In the genomic region with DNA sequence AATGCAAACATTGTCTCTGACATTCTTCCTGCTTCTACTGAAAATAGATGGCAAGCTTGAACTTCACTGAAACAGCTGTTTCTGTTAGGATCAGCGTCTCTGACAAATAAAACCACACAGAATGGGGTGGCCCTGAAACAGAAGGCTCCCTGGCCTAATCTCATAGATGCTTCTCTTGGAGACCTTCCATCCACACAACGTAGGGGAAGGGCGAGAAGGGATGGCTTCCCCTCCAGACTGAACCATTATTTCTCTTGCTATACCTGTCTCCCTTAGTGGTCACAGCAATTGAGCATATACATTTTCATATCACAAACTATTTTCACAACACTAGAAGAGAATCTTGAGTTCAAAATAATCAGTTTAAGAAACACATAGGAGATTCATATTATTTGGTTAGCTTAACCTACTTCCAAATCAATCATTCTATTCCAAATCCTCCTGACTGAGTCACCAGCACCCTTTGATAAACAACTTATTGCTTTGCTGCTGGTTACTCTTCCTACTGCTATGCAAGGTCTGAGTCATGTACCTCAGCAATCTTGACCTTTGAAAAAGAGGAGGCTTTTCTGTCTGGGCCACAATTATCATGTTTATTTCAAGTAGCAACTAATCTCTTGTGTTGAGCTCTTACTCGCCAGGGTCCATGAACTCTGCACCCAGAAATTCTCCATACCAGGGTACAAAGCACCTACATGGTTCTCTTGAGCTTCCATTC, we compare ENCODE assay signal across 8 cellular contexts. TPM values are rescaled to one million over a fixed set of nuclear protein-coding genes. Genes with fewer than 3 reads are reported as not detected.
A peak's percentile ranks its signal among the peaks of the same experiment; 100 is the strongest.
DNase-seq lines count a peak whose midpoint lies in the region; ATAC-seq and TF ChIP-seq lines count a peak whose summit lies in the region.

No MANE protein-coding gene starts in this region.

- H3K79me2 ChIP-seq in GM23338 (replicated peaks; ENCODE audit: insufficient read depth) (peaks cover 4% of the 10 kb centered on the region; the same call in 1 of the 2 replicates), H9 (ENCODE audit: insufficient read depth, low read length) (no peaks in the 10 kb centered on the region)

- H3K9me3 Mint-ChIP-seq in activated CD4-positive, alpha-beta T cell treated with anti-CD3 and anti-CD28 coated beads, Interleukin-2, amount 10 ng/mL, durations not matched to agents 24 days and 14 days = peaks cover 4% of the 10 kb centered on the region
- no peaks in the 10 kb centered on the region for H3K9me3 Mint-ChIP-seq in GM23338
- no peaks in the 10 kb centered on the region for H3K9me3 Mint-ChIP-seq in H9

- H2AK5ac ChIP-seq in H9 (ENCODE audit: insufficient read length, low read length) = no peak overlapping the region

- no peak overlapping the region for H3K14ac ChIP-seq in H9 (ENCODE audit: insufficient read depth, low read length)

- no peak overlapping the region for H2BK15ac ChIP-seq in H9 (ENCODE audit: low read depth, low read length)

- H3K18ac ChIP-seq in H9 (ENCODE audit: insufficient read length, low read depth, low read length) = no peak overlapping the region

- H4K5ac ChIP-seq in H9 (ENCODE audit: insufficient read length, low read depth, low read length) = no peak overlapping the region

- H3K27me3 ChIP-seq in ascending aorta = no peaks in the 10 kb centered on the region
- H3K27me3 ChIP-seq in kidney epithelial cell (ENCODE audit: control insufficient read depth, insufficient read depth, low read length) = no peaks in the 10 kb centered on the region
- no peaks in the 10 kb centered on the region for H3K27me3 ChIP-seq in transverse colon
- no peaks in the 10 kb centered on the region for H3K27me3 ChIP-seq in GM23338 (ENCODE audit: insufficient read depth)
- H3K27me3 ChIP-seq in H9 (ENCODE audit: insufficient read depth, low read length) = no peaks in the 10 kb centered on the region

- H3K4me3 Mint-ChIP-seq in activated CD4-positive, alpha-beta T cell treated with anti-CD3 and anti-CD28 coated beads, Interleukin-2, amount 10 ng/mL, durations not matched to agents 24 days and 14 days = peak overlapping the region; percentile 44
- no peak overlapping the region for H3K4me3 Mint-ChIP-seq in GM23338
- no peak overlapping the region for H3K4me3 Mint-ChIP-seq in H9

- H3K4me2 ChIP-seq in GM23338 = no peak overlapping the region
- H3K4me2 ChIP-seq in H9 (ENCODE audit: insufficient read depth, insufficient read length, low read length) = no peak overlapping the region

- TF ChIP-seq CTCF in ascending aorta (IDR thresholded peaks at IDR 0.05) (no peak), kidney epithelial cell (IDR thresholded peaks at IDR 0.05; ENCODE audit: insufficient read depth, low read length, poor library complexity, severe bottlenecking) (no peak), transverse colon (IDR thresholded peaks at IDR 0.05) (no peak), GM23338 (conservative IDR thresholded peaks at IDR 0.05; ENCODE audit: low read depth in 2 of 2) (no peak), H9 (conservative IDR thresholded peaks at IDR 0.05) (no peak)

- H3K4me1 ChIP-seq in ascending aorta (peaks cover 4 to 10% of the 10 kb centered on the region in 2 donors), transverse colon (peaks cover 16 to 55% (median 32%) of the 10 kb centered on the region in 4 donors), GM23338 (ENCODE audit: insufficient read depth) (no peaks in the 10 kb centered on the region), H9 (ENCODE audit: insufficient read depth, low read length) (no peaks in the 10 kb centered on the region)

- H3K79me1 ChIP-seq in H9 (ENCODE audit: insufficient read depth, low read depth, low read length, poor library complexity, severe bottlenecking) = no peaks in the 10 kb centered on the region

- no peak overlapping the region for H2BK12ac ChIP-seq in H9 (ENCODE audit: insufficient read length, low read depth, low read length)

- H4K20me1 ChIP-seq in GM23338 (replicated peaks; ENCODE audit: insufficient read depth) (no peaks in the 10 kb centered on the region), H9 (ENCODE audit: control insufficient read depth, insufficient read depth, insufficient read length) (no peaks in the 10 kb centered on the region)

- DNase-seq in activated CD4-positive, alpha-beta T cell treated with anti-CD3 and anti-CD28 coated beads, Interleukin-2, amount 10 ng/mL, durations not matched to agents 24 days and 14 days = no peak
- DNase-seq in activated CD4-positive, alpha-beta T cell treated with anti-CD3 and anti-CD28 coated beads, Interleukin-2, amount 50 U/mL, for 48 hours = no peak
- DNase-seq in ascending aorta (ENCODE audit: low spot score in 2 of 2) (no peak), kidney epithelial cell (ENCODE audit: low read depth) (peak; percentile 71), transverse colon (no peak), GM23338 (ENCODE audit: low spot score) (no peak), H9 (no peak)

- H3K4me1 Mint-ChIP-seq in activated CD4-positive, alpha-beta T cell treated with anti-CD3 and anti-CD28 coated beads, Interleukin-2, amount 10 ng/mL, durations not matched to agents 24 days and 14 days = peaks cover 55% of the 10 kb centered on the region
- H3K4me1 Mint-ChIP-seq in GM23338 = peaks cover 20% of the 10 kb centered on the region; the same call in 2 of the 3 replicates
- peaks cover 16% of the 10 kb centered on the region in 2 experiments for H3K4me1 Mint-ChIP-seq in H9

- H3K56ac ChIP-seq in H9 (ENCODE audit: insufficient read length, low read depth, low read length) = no peak overlapping the region

- 17 to 47% methylated on average over 2 to 4 of the region's 4 CpGs for WGBS in transverse colon (ENCODE audit: low coverage in 1 of 2), 2 donors
- WGBS in H9 (ENCODE audit: extremely low coverage, insufficient read length, low lambda C conversion rate) = no CpG with 5 or more reads among the region's 4 CpGs

- H3K4ac ChIP-seq in H9 (ENCODE audit: low read depth, low read length) = no peak overlapping the region

- no peak overlapping the region for H4K8ac ChIP-seq in H9 (replicated peaks; ENCODE audit: insufficient read length, low read depth, low read length)

- H3K9me3 ChIP-seq in ascending aorta (no peaks in the 10 kb centered on the region), transverse colon (no peaks in the 10 kb centered on the region), H9 (ENCODE audit: control insufficient read depth, low read depth, low read length) (no peaks in the 10 kb centered on the region)

- H2BK120ac ChIP-seq in H9 (ENCODE audit: low read depth, low read length, poor library complexity, severe bottlenecking) = no peak overlapping the region

- H3K9me2 ChIP-seq in GM23338 (ENCODE audit: insufficient read depth) = no peaks in the 10 kb centered on the region

- intact Hi-C loops in activated CD4-positive, alpha-beta T cell treated with anti-CD3 and anti-CD28 coated beads, Interleukin-2, amount 10 ng/mL, durations not matched to agents 24 days and 14 days (cut with micrococcal nuclease) = loop anchor here (1.0 kb wide), 1 partner anchor 13 kb away; no protein-coding TSS in a partner anchor
- intact Hi-C loops in ascending aorta (cut with DNase I) (no loop called here), transverse colon (cut with DNase I; ENCODE audit: low total_unique reads) (no loop called here)

- TF ChIP-seq POLR2A in transverse colon (IDR thresholded peaks at IDR 0.05) = no peak

- H3K27ac ChIP-seq in ascending aorta = peak overlapping the region; percentile 60 to 71
- peak overlapping the region; percentile 47 to 71 (median 64) for H3K27ac ChIP-seq in transverse colon
- H3K27ac ChIP-seq in GM23338 (ENCODE audit: low read depth) = no peak overlapping the region
- no peak overlapping the region for H3K27ac ChIP-seq in H9 (ENCODE audit: insufficient read length, low read depth, low read length)

- H3K27ac Mint-ChIP-seq in activated CD4-positive, alpha-beta T cell treated with anti-CD3 and anti-CD28 coated beads, Interleukin-2, amount 10 ng/mL, durations not matched to agents 24 days and 14 days = peak overlapping the region; percentile 95
- no peak overlapping the region for H3K27ac Mint-ChIP-seq in GM23338
- H3K27ac Mint-ChIP-seq in H9 = peak overlapping the region in 1 of 3 experiments; percentile 55; a peak in 1 of 7 replicates

- no peak overlapping the region for H3K23ac ChIP-seq in H9 (ENCODE audit: insufficient read length, low read depth, low read length)

- no peak for TF ChIP-seq EP300 in transverse colon (IDR thresholded peaks at IDR 0.05; ENCODE audit: low read depth)

- no peak overlapping the region for H2BK5ac ChIP-seq in H9 (ENCODE audit: insufficient read length, low read length)

- ATAC-seq in GM21786 (IDR thresholded peaks at IDR 0.05; ENCODE audit: unreplicated experiment) (no peak), GM23338 (no peak)

- in situ Hi-C loops in transverse colon (cut with MboI; ENCODE audit: low pct_ligation_motif_present in 1 of 4, low pct_unique_long_range_greater_than_20kb in 1 of 4, low sequenced_read_pairs in 3 of 4) = no loop called here

- no peaks in the 10 kb centered on the region for H3K23me2 ChIP-seq in H9 (ENCODE audit: insufficient read length, low read depth, low read length, poor library complexity, severe bottlenecking)

- no peak overlapping the region for H3T11ph ChIP-seq in H9 (ENCODE audit: low read length)

- H2BK20ac ChIP-seq in H9 (ENCODE audit: low read depth, low read length, poor library complexity, severe bottlenecking) = no peak overlapping the region

- no peak overlapping the region for H4K91ac ChIP-seq in H9 (ENCODE audit: insufficient read length, low read depth, low read length)

- H3K36me3 ChIP-seq in ascending aorta (no peaks in the 10 kb centered on the region), kidney epithelial cell (ENCODE audit: control insufficient read depth, insufficient read depth, low read length) (no peaks in the 10 kb centered on the region), transverse colon (no peaks in the 10 kb centered on the region), GM23338 (ENCODE audit: insufficient read depth) (no peaks in the 10 kb centered on the region)

- no peaks in the 10 kb centered on the region for H3F3A ChIP-seq in GM23338 (replicated peaks; ENCODE audit: low read depth)

- no peak overlapping the region for H2AFZ ChIP-seq in GM23338
- H2AFZ ChIP-seq in H9 (ENCODE audit: low read length) = no peak overlapping the region

- H3K36me3 Mint-ChIP-seq in activated CD4-positive, alpha-beta T cell treated with anti-CD3 and anti-CD28 coated beads, Interleukin-2, amount 10 ng/mL, durations not matched to agents 24 days and 14 days (ENCODE audit: low read depth) = peaks cover 72% of the 10 kb centered on the region
- H3K36me3 Mint-ChIP-seq in GM23338 (ENCODE audit: low read depth) (peaks cover 13% of the 10 kb centered on the region; the same call in 2 of the 3 replicates), H9 (ENCODE audit: insufficient read depth in 1 of 3, low read depth in 3 of 3) (peaks cover 10 to 16% (median 11%) of the 10 kb centered on the region in 3 experiments; a peak in 6 of 7 replicates)

- H3K27me3 Mint-ChIP-seq in activated CD4-positive, alpha-beta T cell treated with anti-CD3 and anti-CD28 coated beads, Interleukin-2, amount 10 ng/mL, durations not matched to agents 24 days and 14 days = no peaks in the 10 kb centered on the region
- peaks cover 3% of the 10 kb centered on the region for H3K27me3 Mint-ChIP-seq in GM23338 (ENCODE audit: insufficient read depth, low read depth, poor library complexity)
- no peaks in the 10 kb centered on the region for H3K27me3 Mint-ChIP-seq in H9 (ENCODE audit: low read depth)

- H3K4me3 ChIP-seq in ascending aorta (no peak overlapping the region), kidney epithelial cell (ENCODE audit: low read depth, low read length) (no peak overlapping the region), transverse colon (no peak overlapping the region), GM23338 (no peak overlapping the region)

- H3K9ac ChIP-seq in H9 (ENCODE audit: extremely low read depth, insufficient read length, low read length) = no peak overlapping the region

RNA-seq across cellular contexts. Expression of gene CBLB, which starts 45.5 kb away (rescaled TPM):
- 177 and 183 TPM in 2 replicates for total RNA-seq in activated CD4-positive, alpha-beta T cell treated with anti-CD3 and anti-CD28 coated beads, Interleukin-2, amount 10 ng/mL, durations not matched to agents 24 days and 14 days
- 30.0 TPM for total RNA-seq in ascending aorta
- 15.1 and 27.2 TPM in 2 replicates for total RNA-seq in kidney epithelial cell
- 10 to 100 TPM; 25.1 to 76.2 (median 63.6) TPM for total RNA-seq in transverse colon
- total RNA-seq in GM23338 (2014; rRNA removed; shearing (Covaris generic)) = 41.9 and 47.7 TPM in 2 replicates
- polyA plus RNA-seq in GM23338 (2016; fragmentation: Nextera tagmentation; extraction: Ambion mirVana) = 20.5 TPM in 2 replicates
- 22.4 and 25.7 TPM in 2 replicates for total RNA-seq in H9 (2021)

Comparison
In these comparisons a context has a peak if more than half of its experiments do, and no peak if none do; other contexts are left out.
1. H3K27ac ChIP-seq: peak in ascending aorta (2 of 2) and transverse colon (4 of 4); none in GM23338 (single experiment) and H9 (single experiment).